Comparison of ENCODE assay signal across 34 cellular contexts in the genomic region with DNA sequence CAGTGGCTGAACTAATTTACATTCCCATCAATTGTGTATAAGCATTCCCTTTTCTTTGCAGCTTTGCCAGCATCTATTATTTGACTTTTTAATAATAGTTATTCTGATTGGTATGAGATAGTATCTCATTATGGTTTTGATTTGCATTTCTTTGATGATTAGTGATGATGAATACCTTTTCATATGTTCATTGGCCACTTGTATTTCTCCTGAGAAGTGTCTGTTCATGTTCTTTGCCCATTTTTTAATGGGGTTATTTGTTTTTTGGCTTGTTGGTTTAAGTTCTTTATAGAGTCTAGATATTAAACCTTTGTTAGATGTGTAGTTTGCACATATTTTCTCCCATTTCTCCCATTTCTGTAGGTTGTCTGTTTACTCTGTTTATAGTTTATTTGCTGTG. TPM values are rescaled to one million over a fixed set of nuclear protein-coding genes. Genes with fewer than 3 reads are reported as not detected.
"Had no signal": no experiment of that assay in that cellular context is flagged by ENCODE, and none has a peak within 500 bp of the region (broad histone marks: within the 10 kb centered on the region; RNA-seq: fewer than 3 reads in every experiment).

No MANE protein-coding gene starts in this region.

- FAIRE-seq: astrocyte, bronchial epithelial cell had no signal

- H3K4me1 ChIP-seq: adrenal gland, ascending aorta, body of pancreas, breast epithelium had no signal

- H3K36me3 ChIP-seq: adrenal gland, ascending aorta, brain microvascular endothelial cell, breast epithelium, cardiac muscle cell had no signal

- DNase-seq: activated effector memory CD4-positive, alpha-beta T cell treated with anti-CD3 and anti-CD28 coated beads, Interleukin-2, amount 50 U/mL, for 16 hours; activated effector memory CD4-positive, alpha-beta T cell treated with Interleukin-2 at 50 U/mL for 16 hours; activated gamma-delta T cell; activated gamma-delta T cell treated with Interleukin-2 at 50 U/mL for 16 hours; activated naive CD4-positive, alpha-beta T cell; activated naive CD4-positive, alpha-beta T cell treated with anti-CD3 and anti-CD28 coated beads for 36 hours; activated naive CD4-positive, alpha-beta T cell treated with anti-CD3 and anti-CD28 coated beads, Interleukin-2, amount 10 ng/mL, durations not matched to agents 7 days and 5 days; activated naive CD4-positive, alpha-beta T cell treated with anti-CD3 and anti-CD28 coated beads, Interleukin-2, amount 50 U/mL, for 16 hours; activated naive CD4-positive, alpha-beta T cell treated with Interleukin-2 at 50 U/mL for 16 hours; activated naive CD8-positive, alpha-beta T cell treated with anti-CD3 and anti-CD28 coated beads for 36 hours; activated naive CD8-positive, alpha-beta T cell treated with anti-CD3 and anti-CD28 coated beads, Interleukin-2, amount 10 ng/mL, durations not matched to agents 7 days and 5 days; activated naive CD8-positive, alpha-beta T cell treated with anti-CD3 and anti-CD28 coated beads, Interleukin-2, amount 50 U/mL, for 24 hours; activated T-cell treated with anti-CD3 and anti-CD28 coated beads, Interleukin-2, amount 50 U/mL, for 1 hour; activated T-cell treated with anti-CD3 and anti-CD28 coated beads, Interleukin-2, amount 50 U/mL, for 24 hours; activated T-cell treated with anti-CD3 and anti-CD28 coated beads, Interleukin-2, amount 50 U/mL, for 4 hours; activated T-cell treated with anti-CD3 and anti-CD28 coated beads, Interleukin-2, amount 50 U/mL, for 48 hours; activated T-cell treated with anti-CD3 and anti-CD28 coated beads, Interleukin-2, amount 50 U/mL, for 72 hours; adrenal gland; amniotic stem cell; amygdala; anterior cingulate cortex; aorta; body of pancreas; brain microvascular endothelial cell; caudate nucleus; central memory CD4-positive, alpha-beta T cell; cerebellar nuclear complex had no signal

- ATAC-seq: activated naive CD4-positive, alpha-beta T cell treated with anti-CD3 and anti-CD28 coated beads, Interleukin-2, amount 50 U/mL, for 72 hours; activated naive CD8-positive, alpha-beta T cell treated with anti-CD3 and anti-CD28 coated beads, Interleukin-2, amount 50 U/mL, for 24 hours; activated T-cell treated with anti-CD3 and anti-CD28 coated beads, Interleukin-2, amount 50 U/mL, for 4 hours; activated T-cell treated with anti-CD3 and anti-CD28 coated beads, Interleukin-2, amount 50 U/mL, for 72 hours; activated T-helper 17 cell treated with anti-CD3 and anti-CD28 coated beads, Interleukin-2, amount 50 U/mL, for 72 hours; body of pancreas had no signal

- H3K9me3 ChIP-seq: adrenal gland had no signal

- H3K27ac ChIP-seq: adrenal gland, ascending aorta, body of pancreas, brain microvascular endothelial cell, breast epithelium, cardiac muscle cell had no signal

- H3K27me3 ChIP-seq: adrenal gland, ascending aorta, body of pancreas, brain microvascular endothelial cell, breast epithelium, cardiac muscle cell had no signal

- H3K4me3 ChIP-seq: adrenal gland, ascending aorta, body of pancreas, breast epithelium, cardiac muscle cell had no signal

RNA-seq across cellular contexts. Expression of a gene that starts 16.6 kb away (rescaled TPM):
- total RNA-seq: ascending aorta, body of pancreas had no signal
